Comparison of ENCODE assay signal across 20 cellular contexts in genomic region chr2:197426723-197427122, GRCh38. TPM values are rescaled to one million over a fixed set of nuclear protein-coding genes. Genes with fewer than 3 reads are reported as not detected.
DNase-seq lines count a peak whose midpoint lies in the region; ATAC-seq and TF ChIP-seq lines count a peak whose summit lies in the region.
"Had no signal": no experiment of that assay in that cellular context is flagged by ENCODE, and none has a peak within 500 bp of the region (broad histone marks: within the 10 kb centered on the region; RNA-seq: fewer than 3 reads in every experiment).

No MANE protein-coding gene starts in this region.

- H3K36me3 ChIP-seq in SU-DHL-6 (ENCODE audit: low read length): peaks cover 21% of the 10 kb centered on the region; the same call in 1 of the 2 replicates

- DNase-seq in activated T-cell treated with anti-CD3 and anti-CD28 coated beads, Interleukin-2, amount 50 U/mL, for 72 hours: no peak
- no peak for DNase-seq in activated T-cell treated with anti-CD3 and anti-CD28 coated beads, Interleukin-2, amount 50 U/mL, for 1 hour
- no peak for DNase-seq in stimulated activated effector memory CD8-positive, alpha-beta T cell treated with anti-CD3 and anti-CD28 coated beads, Interleukin-12 subunit alpha, Interleukin-12 subunit beta, amount 100 ng/mL, for 72 hours (ENCODE audit: low spot score in 2 of 2)
- DNase-seq in middle frontal gyrus (ENCODE audit: extremely low spot score, low spot score) (no peak), NCI-H1092 (lab: John Stamatoyannopoulos, UW) (no peak)
- DNase-seq: ACHN; activated CD4-positive, alpha-beta T cell treated with anti-CD3 and anti-CD28 coated beads for 4 hours; activated effector memory CD4-positive, alpha-beta T cell treated with anti-CD3 and anti-CD28 coated beads, Interleukin-2, amount 50 U/mL, for 16 hours; body of pancreas; EL; glutamatergic neuron; mammary epithelial cell; NCI-H1417; right cardiac atrium; substantia nigra had no signal

- no peak overlapping the region for H2AFZ ChIP-seq in SU-DHL-6 (ENCODE audit: low read depth, low read length, severe bottlenecking)

- peaks cover 4 to 20% of the 10 kb centered on the region in 2 donors for H3K36me3 Mint-ChIP-seq in activated T-cell treated with anti-CD3 and anti-CD28 coated beads, Interleukin-2, amount 50 U/mL, for 72 hours (ENCODE audit: insufficient read depth in 2 of 2)
- peaks cover 63% of the 10 kb centered on the region for H3K36me3 Mint-ChIP-seq in dendritic cell treated with granulocyte-macrophage colony-stimulating factor and Interleukin-4, amounts not matched to agents 40 ng/mL and 50 ng/mL, for 4 days (ENCODE audit: low read depth)
- peaks cover 92% of the 10 kb centered on the region for H3K36me3 Mint-ChIP-seq in stimulated activated effector memory CD8-positive, alpha-beta T cell treated with anti-CD3 and anti-CD28 coated beads, Interleukin-12 subunit alpha, Interleukin-12 subunit beta, amount 100 ng/mL, for 72 hours

- ATAC-seq in activated T-cell treated with anti-CD3 and anti-CD28 coated beads, Interleukin-2, amount 50 U/mL, for 72 hours (replicated peaks in 1 of 2): no peak
- ATAC-seq in stimulated activated effector memory CD8-positive, alpha-beta T cell treated with anti-CD3 and anti-CD28 coated beads, Interleukin-12 subunit alpha, Interleukin-12 subunit beta, amount 100 ng/mL, for 72 hours: no peak
- ATAC-seq in GM19023 (IDR thresholded peaks at IDR 0.05; ENCODE audit: unreplicated experiment): no peak
- ATAC-seq: body of pancreas, right cardiac atrium had no signal

- H3F3A ChIP-seq in SU-DHL-6 (ENCODE audit: insufficient read depth): peaks cover 12% of the 10 kb centered on the region

- peaks cover 59% of the 10 kb centered on the region for H4K20me1 ChIP-seq in SU-DHL-6 (ENCODE audit: low read depth, low read length)

- H3K27me3 ChIP-seq in SU-DHL-6 (ENCODE audit: low read length): no peaks in the 10 kb centered on the region
- H3K27me3 ChIP-seq: body of pancreas had no signal

- H3K4me2 ChIP-seq in SU-DHL-6 (ENCODE audit: low read depth, low read length, poor library complexity, severe bottlenecking): peak overlapping the region; percentile 4
- H3K4me2 ChIP-seq: KMS-11 had no signal

- no peak overlapping the region for H3K4me3 ChIP-seq in SU-DHL-6 (ENCODE audit: insufficient read depth, low read length, poor library complexity, severe bottlenecking)
- H3K4me3 ChIP-seq: body of pancreas had no signal

- H3K27ac Mint-ChIP-seq in activated T-cell treated with anti-CD3 and anti-CD28 coated beads, Interleukin-2, amount 50 U/mL, for 72 hours: peak overlapping the region; percentile 47
- peak overlapping the region; percentile 50 for H3K27ac Mint-ChIP-seq in dendritic cell treated with granulocyte-macrophage colony-stimulating factor and Interleukin-4, amounts not matched to agents 40 ng/mL and 50 ng/mL, for 4 days
- H3K27ac Mint-ChIP-seq in stimulated activated effector memory CD8-positive, alpha-beta T cell treated with anti-CD3 and anti-CD28 coated beads, Interleukin-12 subunit alpha, Interleukin-12 subunit beta, amount 100 ng/mL, for 72 hours: peak overlapping the region; percentile 78

- H3K27ac ChIP-seq in SU-DHL-6 (ENCODE audit: low read depth, low read length): no peak overlapping the region
- H3K27ac ChIP-seq: body of pancreas, HL-60, KMS-11 had no signal

- no peaks in the 10 kb centered on the region for H3K27me3 Mint-ChIP-seq in activated T-cell treated with anti-CD3 and anti-CD28 coated beads, Interleukin-2, amount 50 U/mL, for 72 hours (ENCODE audit: low read depth)
- no peaks in the 10 kb centered on the region for H3K27me3 Mint-ChIP-seq in dendritic cell treated with granulocyte-macrophage colony-stimulating factor and Interleukin-4, amounts not matched to agents 40 ng/mL and 50 ng/mL, for 4 days

- H3K9me3 Mint-ChIP-seq in activated T-cell treated with anti-CD3 and anti-CD28 coated beads, Interleukin-2, amount 50 U/mL, for 72 hours: no peaks in the 10 kb centered on the region
- no peaks in the 10 kb centered on the region for H3K9me3 Mint-ChIP-seq in dendritic cell treated with granulocyte-macrophage colony-stimulating factor and Interleukin-4, amounts not matched to agents 40 ng/mL and 50 ng/mL, for 4 days
- no peaks in the 10 kb centered on the region for H3K9me3 Mint-ChIP-seq in stimulated activated effector memory CD8-positive, alpha-beta T cell treated with anti-CD3 and anti-CD28 coated beads, Interleukin-12 subunit alpha, Interleukin-12 subunit beta, amount 100 ng/mL, for 72 hours

- H3K4me1 Mint-ChIP-seq in activated T-cell treated with anti-CD3 and anti-CD28 coated beads, Interleukin-2, amount 50 U/mL, for 72 hours (ENCODE audit: low read depth): peaks cover 74% of the 10 kb centered on the region
- H3K4me1 Mint-ChIP-seq in dendritic cell treated with granulocyte-macrophage colony-stimulating factor and Interleukin-4, amounts not matched to agents 40 ng/mL and 50 ng/mL, for 4 days (ENCODE audit: low read depth): peaks cover 50% of the 10 kb centered on the region
- H3K4me1 Mint-ChIP-seq in stimulated activated effector memory CD8-positive, alpha-beta T cell treated with anti-CD3 and anti-CD28 coated beads, Interleukin-12 subunit alpha, Interleukin-12 subunit beta, amount 100 ng/mL, for 72 hours: peaks cover 68% of the 10 kb centered on the region

- peak overlapping the region; percentile 11 to 59 for H3K4me3 Mint-ChIP-seq in activated T-cell treated with anti-CD3 and anti-CD28 coated beads, Interleukin-2, amount 50 U/mL, for 72 hours
- H3K4me3 Mint-ChIP-seq in dendritic cell treated with granulocyte-macrophage colony-stimulating factor and Interleukin-4, amounts not matched to agents 40 ng/mL and 50 ng/mL, for 4 days: no peak overlapping the region
- peak overlapping the region; percentile 19 for H3K4me3 Mint-ChIP-seq in stimulated activated effector memory CD8-positive, alpha-beta T cell treated with anti-CD3 and anti-CD28 coated beads, Interleukin-12 subunit alpha, Interleukin-12 subunit beta, amount 100 ng/mL, for 72 hours

- H3K9ac ChIP-seq in SU-DHL-6 (ENCODE audit: low read length): no peak overlapping the region
- H3K9ac ChIP-seq: KMS-11 had no signal

- intact Hi-C loops in dendritic cell treated with granulocyte-macrophage colony-stimulating factor and Interleukin-4, amounts not matched to agents 40 ng/mL and 50 ng/mL, for 4 days (cut with micrococcal nuclease): no loop called here

- no peaks in the 10 kb centered on the region for H3K9me3 ChIP-seq in SU-DHL-6 (ENCODE audit: insufficient read depth, low read length)
- H3K9me3 ChIP-seq: body of pancreas had no signal

- no peak for TF ChIP-seq CTCF in SU-DHL-6 (IDR thresholded peaks at IDR 0.05; ENCODE audit: insufficient read depth, low read length, poor library complexity, severe bottlenecking)

- no peaks in the 10 kb centered on the region for H3K9me2 ChIP-seq in SU-DHL-6 (replicated peaks; ENCODE audit: insufficient read depth, low read length)

- peaks cover 99% of the 10 kb centered on the region for H3K79me2 ChIP-seq in SU-DHL-6 (ENCODE audit: insufficient read depth, low read length)

RNA-seq across cellular contexts. Expression of gene SF3B1, which starts 8.1 kb away (rescaled TPM):
- total RNA-seq in activated T-cell treated with anti-CD3 and anti-CD28 coated beads, Interleukin-2, amount 50 U/mL, for 72 hours: 100 to 1,000 TPM; 272 to 284 TPM

RNA-seq across cellular contexts. Expression of gene COQ10B, which starts 26.6 kb away (rescaled TPM):
- total RNA-seq in activated T-cell treated with anti-CD3 and anti-CD28 coated beads, Interleukin-2, amount 50 U/mL, for 72 hours: 10 to 100 TPM; 24.0 to 25.6 TPM
